1 cellular context compared by ENCODE assay signal in the genomic region with DNA sequence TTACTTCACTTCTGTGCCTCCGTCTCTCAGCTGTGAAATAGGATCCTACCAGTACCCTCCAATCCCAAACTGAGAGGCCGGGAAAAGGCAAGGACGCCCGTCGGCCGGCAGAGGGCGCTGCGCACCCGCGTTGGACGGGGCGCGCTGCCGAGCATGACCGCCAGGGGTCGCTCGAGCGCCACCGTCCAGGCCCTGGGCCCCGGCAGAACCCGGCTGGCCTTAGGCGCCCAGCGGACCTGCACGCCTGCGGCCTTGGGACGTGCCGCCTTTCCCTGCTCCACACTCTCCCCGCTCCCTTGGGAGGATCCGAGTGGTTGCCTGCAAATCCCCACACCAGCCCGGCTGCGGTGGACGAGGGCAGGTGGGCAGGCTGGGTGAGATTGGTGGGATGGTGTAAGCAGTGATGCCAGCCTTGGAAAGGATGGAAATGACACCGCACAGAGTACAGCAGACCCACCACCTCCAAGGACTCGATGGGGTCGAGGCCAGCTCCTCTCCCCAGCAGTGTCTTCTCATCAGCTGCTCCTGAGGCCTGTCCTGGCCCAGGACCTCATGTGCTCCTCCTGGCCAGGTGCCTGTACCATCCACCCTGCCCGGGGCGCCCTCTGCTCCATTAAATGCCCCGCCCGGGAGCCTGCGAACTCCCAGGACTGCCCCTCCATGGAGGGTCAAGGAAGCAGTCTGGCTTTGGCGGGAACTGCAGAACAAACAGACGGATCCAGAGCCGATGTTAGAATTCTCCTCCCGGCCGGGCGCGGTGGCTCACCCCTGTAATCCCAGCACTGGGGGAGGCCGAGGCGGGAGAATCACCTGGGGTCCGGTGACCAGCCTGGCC.
TF ChIP-seq lines count a peak whose summit lies in the region.

No MANE protein-coding gene starts in this region.

TF ChIP-seq in K562, 482 proteins besides CTCF, POLR2A, EP300 and RAD21 (continued from another document and continues in another):
- TF ChIP-seq, protein P1, sequence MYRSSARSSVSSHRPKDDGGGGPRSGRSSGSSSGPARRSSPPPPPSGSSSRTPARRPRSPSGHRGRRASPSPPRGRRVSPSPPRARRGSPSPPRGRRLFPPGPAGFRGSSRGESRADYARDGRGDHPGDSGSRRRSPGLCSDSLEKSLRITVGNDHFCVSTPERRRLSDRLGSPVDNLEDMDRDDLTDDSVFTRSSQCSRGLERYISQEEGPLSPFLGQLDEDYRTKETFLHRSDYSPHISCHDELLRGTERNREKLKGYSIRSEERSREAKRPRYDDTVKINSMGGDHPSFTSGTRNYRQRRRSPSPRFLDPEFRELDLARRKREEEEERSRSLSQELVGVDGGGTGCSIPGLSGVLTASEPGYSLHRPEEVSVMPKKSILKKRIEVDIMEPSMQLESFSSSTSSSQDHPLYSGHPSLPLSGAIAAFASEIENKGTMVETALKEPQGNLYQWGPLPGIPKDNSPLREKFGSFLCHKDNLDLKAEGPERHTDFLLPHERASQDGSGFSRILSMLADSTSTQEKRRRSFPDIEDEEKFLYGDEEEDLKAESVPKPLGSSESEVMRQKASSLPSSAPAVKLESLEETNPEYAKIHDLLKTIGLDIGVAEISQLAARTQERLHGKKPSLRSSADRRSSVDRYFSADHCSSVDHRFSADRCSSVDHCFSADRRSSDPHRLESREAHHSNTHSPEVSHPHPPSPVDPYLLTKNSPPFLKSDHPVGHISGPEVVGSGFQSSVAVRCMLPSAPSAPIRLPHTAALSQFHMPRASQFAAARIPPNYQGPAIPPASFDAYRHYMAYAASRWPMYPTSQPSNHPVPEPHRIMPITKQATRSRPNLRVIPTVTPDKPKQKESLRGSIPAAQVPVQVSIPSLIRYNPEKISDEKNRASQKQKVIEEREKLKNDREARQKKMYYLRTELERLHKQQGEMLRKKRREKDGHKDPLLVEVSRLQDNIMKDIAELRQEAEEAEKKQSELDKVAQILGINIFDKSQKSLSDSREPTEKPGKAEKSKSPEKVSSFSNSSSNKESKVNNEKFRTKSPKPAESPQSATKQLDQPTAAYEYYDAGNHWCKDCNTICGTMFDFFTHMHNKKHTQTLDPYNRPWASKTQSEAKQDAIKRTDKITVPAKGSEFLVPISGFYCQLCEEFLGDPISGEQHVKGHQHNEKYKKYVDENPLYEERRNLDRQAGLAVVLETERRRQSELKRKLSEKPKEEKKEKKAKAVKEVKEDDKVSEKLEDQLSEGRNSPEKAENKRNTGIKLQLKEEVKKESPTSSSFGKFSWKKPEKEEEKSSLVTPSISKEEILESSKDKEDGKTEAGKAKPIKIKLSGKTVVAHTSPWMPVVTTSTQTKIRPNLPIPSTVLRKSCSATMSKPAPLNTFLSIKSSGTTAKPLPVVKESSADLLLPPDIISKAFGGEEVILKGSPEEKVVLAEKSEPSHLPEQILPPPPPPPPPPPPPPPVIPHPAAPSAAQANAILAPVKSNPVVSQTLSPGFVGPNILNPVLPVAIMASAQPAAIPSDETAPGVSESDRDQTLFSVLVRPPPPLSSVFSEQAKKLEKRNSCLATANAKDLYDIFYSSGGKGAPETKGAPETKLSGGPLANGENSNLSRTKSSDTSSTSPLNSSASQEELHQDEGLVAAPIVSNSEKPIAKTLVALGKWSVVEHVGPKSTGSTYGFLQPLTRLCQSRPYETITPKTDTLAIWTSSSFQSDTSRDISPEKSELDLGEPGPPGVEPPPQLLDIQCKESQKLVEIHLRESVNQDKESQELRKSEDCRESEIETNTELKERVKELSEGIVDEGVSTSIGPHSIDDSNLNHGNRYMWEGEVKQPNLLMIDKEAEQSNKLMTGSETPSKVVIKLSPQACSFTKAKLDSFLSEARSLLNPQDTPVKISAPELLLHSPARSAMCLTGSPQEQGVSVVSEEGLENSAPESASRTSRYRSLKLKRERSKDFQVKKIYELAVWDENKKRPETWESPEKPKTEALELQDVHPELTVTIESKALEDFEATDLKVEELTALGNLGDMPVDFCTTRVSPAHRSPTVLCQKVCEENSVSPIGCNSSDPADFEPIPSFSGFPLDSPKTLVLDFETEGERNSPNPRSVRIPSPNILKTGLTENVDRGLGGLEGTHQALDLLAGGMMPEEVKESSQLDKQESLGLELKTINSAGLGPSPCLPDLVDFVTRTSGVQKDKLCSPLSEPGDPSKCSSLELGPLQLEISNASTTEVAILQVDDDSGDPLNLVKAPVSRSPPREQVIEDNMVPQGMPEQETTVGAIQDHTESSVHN (IDR thresholded peaks at IDR 0.05; ENCODE audit: borderline replicate concordance in 1 of 2, low read depth in 1 of 2): no peak
- TF ChIP-seq ZBTB1 (CRISPR knock-in tag; IDR thresholded peaks at IDR 0.05; ENCODE audit: borderline replicate concordance, low read depth) (no peak), FOXM1 (IDR thresholded peaks at IDR 0.05; ENCODE audit: low read depth) (no peak), FOXM1 (CRISPR knock-in tag; IDR thresholded peaks at IDR 0.05; ENCODE audit: low read depth) (peak; percentile 54; the same call in 1 of the 2 replicates), ZNF445 (CRISPR knock-in tag; IDR thresholded peaks at IDR 0.05; ENCODE audit: low read depth) (0 out of 2 replicates have a peak, but pooled peaks have one; percentile 37), OTX1 (CRISPR knock-in tag; IDR thresholded peaks at IDR 0.05) (no peak), ZNF212 (CRISPR knock-in tag; IDR thresholded peaks at IDR 0.05) (no peak), KDM1A (IDR thresholded peaks at IDR 0.05) (no peak), ZNF316 (IDR thresholded peaks at IDR 0.05) (no peak), BRF1 (IDR thresholded peaks at IDR 0.05; ENCODE audit: borderline replicate concordance, extremely low read depth, insufficient read length) (no peak), PCBP2 (IDR thresholded peaks at IDR 0.05; ENCODE audit: low read depth, low read length, poor library complexity, severe bottlenecking) (no peak), NFYB (IDR thresholded peaks at IDR 0.05; ENCODE audit: extremely low read depth, insufficient read length) (no peak), ZNF707 (CRISPR knock-in tag; conservative IDR thresholded peaks at IDR 0.05) (no peak)
- TF ChIP-seq, protein P2, sequence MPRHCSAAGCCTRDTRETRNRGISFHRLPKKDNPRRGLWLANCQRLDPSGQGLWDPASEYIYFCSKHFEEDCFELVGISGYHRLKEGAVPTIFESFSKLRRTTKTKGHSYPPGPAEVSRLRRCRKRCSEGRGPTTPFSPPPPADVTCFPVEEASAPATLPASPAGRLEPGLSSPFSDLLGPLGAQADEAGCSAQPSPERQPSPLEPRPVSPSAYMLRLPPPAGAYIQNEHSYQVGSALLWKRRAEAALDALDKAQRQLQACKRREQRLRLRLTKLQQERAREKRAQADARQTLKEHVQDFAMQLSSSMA (CRISPR knock-in tag; IDR thresholded peaks at IDR 0.05): no peak
- TF ChIP-seq, protein P3, sequence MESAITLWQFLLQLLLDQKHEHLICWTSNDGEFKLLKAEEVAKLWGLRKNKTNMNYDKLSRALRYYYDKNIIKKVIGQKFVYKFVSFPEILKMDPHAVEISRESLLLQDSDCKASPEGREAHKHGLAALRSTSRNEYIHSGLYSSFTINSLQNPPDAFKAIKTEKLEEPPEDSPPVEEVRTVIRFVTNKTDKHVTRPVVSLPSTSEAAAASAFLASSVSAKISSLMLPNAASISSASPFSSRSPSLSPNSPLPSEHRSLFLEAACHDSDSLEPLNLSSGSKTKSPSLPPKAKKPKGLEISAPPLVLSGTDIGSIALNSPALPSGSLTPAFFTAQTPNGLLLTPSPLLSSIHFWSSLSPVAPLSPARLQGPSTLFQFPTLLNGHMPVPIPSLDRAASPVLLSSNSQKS (CRISPR knock-in tag; IDR thresholded peaks at IDR 0.05): no peak
- TF ChIP-seq, protein P4, sequence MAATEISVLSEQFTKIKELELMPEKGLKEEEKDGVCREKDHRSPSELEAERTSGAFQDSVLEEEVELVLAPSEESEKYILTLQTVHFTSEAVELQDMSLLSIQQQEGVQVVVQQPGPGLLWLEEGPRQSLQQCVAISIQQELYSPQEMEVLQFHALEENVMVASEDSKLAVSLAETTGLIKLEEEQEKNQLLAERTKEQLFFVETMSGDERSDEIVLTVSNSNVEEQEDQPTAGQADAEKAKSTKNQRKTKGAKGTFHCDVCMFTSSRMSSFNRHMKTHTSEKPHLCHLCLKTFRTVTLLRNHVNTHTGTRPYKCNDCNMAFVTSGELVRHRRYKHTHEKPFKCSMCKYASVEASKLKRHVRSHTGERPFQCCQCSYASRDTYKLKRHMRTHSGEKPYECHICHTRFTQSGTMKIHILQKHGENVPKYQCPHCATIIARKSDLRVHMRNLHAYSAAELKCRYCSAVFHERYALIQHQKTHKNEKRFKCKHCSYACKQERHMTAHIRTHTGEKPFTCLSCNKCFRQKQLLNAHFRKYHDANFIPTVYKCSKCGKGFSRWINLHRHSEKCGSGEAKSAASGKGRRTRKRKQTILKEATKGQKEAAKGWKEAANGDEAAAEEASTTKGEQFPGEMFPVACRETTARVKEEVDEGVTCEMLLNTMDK (IDR thresholded peaks at IDR 0.05; ENCODE audit: borderline replicate concordance, insufficient read depth, low read depth, low read length, poor library complexity, severe bottlenecking): peak; percentile 94
- TF ChIP-seq, protein P5, sequence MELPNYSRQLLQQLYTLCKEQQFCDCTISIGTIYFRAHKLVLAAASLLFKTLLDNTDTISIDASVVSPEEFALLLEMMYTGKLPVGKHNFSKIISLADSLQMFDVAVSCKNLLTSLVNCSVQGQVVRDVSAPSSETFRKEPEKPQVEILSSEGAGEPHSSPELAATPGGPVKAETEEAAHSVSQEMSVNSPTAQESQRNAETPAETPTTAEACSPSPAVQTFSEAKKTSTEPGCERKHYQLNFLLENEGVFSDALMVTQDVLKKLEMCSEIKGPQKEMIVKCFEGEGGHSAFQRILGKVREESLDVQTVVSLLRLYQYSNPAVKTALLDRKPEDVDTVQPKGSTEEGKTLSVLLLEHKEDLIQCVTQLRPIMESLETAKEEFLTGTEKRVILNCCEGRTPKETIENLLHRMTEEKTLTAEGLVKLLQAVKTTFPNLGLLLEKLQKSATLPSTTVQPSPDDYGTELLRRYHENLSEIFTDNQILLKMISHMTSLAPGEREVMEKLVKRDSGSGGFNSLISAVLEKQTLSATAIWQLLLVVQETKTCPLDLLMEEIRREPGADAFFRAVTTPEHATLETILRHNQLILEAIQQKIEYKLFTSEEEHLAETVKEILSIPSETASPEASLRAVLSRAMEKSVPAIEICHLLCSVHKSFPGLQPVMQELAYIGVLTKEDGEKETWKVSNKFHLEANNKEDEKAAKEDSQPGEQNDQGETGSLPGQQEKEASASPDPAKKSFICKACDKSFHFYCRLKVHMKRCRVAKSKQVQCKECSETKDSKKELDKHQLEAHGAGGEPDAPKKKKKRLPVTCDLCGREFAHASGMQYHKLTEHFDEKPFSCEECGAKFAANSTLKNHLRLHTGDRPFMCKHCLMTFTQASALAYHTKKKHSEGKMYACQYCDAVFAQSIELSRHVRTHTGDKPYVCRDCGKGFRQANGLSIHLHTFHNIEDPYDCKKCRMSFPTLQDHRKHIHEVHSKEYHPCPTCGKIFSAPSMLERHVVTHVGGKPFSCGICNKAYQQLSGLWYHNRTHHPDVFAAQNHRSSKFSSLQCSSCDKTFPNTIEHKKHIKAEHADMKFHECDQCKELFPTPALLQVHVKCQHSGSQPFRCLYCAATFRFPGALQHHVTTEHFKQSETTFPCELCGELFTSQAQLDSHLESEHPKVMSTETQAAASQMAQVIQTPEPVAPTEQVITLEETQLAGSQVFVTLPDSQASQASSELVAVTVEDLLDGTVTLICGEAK (IDR thresholded peaks at IDR 0.05): no peak
- TF ChIP-seq, protein P5 (CRISPR knock-in tag; IDR thresholded peaks at IDR 0.05): no peak
- TF ChIP-seq, protein P6, sequence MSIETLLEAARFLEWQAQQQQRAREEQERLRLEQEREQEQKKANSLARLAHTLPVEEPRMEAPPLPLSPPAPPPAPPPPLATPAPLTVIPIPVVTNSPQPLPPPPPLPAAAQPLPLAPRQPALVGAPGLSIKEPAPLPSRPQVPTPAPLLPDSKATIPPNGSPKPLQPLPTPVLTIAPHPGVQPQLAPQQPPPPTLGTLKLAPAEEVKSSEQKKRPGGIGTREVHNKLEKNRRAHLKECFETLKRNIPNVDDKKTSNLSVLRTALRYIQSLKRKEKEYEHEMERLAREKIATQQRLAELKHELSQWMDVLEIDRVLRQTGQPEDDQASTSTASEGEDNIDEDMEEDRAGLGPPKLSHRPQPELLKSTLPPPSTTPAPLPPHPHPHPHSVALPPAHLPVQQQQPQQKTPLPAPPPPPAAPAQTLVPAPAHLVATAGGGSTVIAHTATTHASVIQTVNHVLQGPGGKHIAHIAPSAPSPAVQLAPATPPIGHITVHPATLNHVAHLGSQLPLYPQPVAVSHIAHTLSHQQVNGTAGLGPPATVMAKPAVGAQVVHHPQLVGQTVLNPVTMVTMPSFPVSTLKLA (conservative IDR thresholded peaks at IDR 0.05): no peak
- TF ChIP-seq, protein P7, sequence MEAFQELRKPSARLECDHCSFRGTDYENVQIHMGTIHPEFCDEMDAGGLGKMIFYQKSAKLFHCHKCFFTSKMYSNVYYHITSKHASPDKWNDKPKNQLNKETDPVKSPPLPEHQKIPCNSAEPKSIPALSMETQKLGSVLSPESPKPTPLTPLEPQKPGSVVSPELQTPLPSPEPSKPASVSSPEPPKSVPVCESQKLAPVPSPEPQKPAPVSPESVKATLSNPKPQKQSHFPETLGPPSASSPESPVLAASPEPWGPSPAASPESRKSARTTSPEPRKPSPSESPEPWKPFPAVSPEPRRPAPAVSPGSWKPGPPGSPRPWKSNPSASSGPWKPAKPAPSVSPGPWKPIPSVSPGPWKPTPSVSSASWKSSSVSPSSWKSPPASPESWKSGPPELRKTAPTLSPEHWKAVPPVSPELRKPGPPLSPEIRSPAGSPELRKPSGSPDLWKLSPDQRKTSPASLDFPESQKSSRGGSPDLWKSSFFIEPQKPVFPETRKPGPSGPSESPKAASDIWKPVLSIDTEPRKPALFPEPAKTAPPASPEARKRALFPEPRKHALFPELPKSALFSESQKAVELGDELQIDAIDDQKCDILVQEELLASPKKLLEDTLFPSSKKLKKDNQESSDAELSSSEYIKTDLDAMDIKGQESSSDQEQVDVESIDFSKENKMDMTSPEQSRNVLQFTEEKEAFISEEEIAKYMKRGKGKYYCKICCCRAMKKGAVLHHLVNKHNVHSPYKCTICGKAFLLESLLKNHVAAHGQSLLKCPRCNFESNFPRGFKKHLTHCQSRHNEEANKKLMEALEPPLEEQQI (IDR thresholded peaks at IDR 0.05): no peak
